ENCODE assay signal across 8 cellular contexts in the genomic region with DNA sequence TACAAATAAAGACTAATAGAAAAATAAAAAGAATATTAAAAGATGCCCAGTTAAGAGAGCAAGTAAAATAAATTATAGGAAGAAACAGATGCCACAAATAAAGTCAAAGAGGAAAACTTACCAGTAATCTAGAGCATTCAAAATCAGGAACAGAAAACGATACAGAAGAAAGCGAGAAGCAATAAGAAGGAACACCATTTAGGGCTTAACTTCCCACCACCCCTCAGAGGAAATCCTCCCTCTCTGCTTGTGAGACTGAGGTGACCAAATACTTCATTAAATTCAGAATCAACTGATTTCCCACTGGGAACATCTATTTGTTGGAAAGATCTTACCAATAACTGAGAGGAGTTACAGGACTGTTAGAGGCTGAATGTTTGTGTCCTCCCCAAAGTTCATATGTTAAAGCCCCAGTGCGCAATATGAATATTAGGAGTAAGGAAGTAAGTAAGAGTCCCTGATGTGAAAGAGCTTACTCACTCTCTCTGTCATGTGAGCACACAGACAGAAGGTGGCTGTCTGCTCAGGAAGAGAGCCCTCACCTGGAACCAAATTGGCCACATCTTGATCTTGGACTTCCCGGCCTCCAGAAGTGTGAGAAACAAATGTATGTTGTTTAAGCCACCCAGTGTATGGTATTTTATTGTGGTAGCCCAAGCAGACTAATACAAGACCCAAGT. TPM values are rescaled to one million over a fixed set of nuclear protein-coding genes. Genes with fewer than 3 reads are reported as not detected.
DNase-seq lines count a peak whose midpoint lies in the region; ATAC-seq, FAIRE-seq and TF ChIP-seq lines count a peak whose summit lies in the region.

No MANE protein-coding gene starts in this region.

- no peak overlapping the region for H3K27ac ChIP-seq in CD4-positive, alpha-beta T cell (ENCODE audit: low read depth, low read length)

- H3K36me3 Mint-ChIP-seq in dendritic cell treated with granulocyte-macrophage colony-stimulating factor and Interleukin-4, amounts not matched to agents 40 ng/mL and 50 ng/mL, for 4 days (ENCODE audit: low read depth), result peaks cover 27% of the 10 kb centered on the region
- H3K36me3 Mint-ChIP-seq in CD4-positive, alpha-beta T cell (ENCODE audit: low read depth), result peaks cover 50% of the 10 kb centered on the region

- POLR2A ChIA-PET in CD4-positive, alpha-beta T cell (lab: Charles Lee), result no interaction called here

- CTCF ChIA-PET in CD4-positive, alpha-beta T cell (lab: Charles Lee), result interaction anchor here (0.8 kb wide), 1 partner anchor 8 kb away, joined by 3 read pairs; no protein-coding TSS in a partner anchor

- no peak for FAIRE-seq in urothelium cell line (lab: Jason Lieb, UNC)

- H3K27me3 Mint-ChIP-seq in dendritic cell treated with granulocyte-macrophage colony-stimulating factor and Interleukin-4, amounts not matched to agents 40 ng/mL and 50 ng/mL, for 4 days, result no peaks in the 10 kb centered on the region
- H3K27me3 Mint-ChIP-seq in CD4-positive, alpha-beta T cell, result no peaks in the 10 kb centered on the region

- H3K36me3 ChIP-seq in HAP-1 (replicated peaks), result peaks cover 14% of the 10 kb centered on the region

- intact Hi-C loops in dendritic cell treated with granulocyte-macrophage colony-stimulating factor and Interleukin-4, amounts not matched to agents 40 ng/mL and 50 ng/mL, for 4 days (cut with micrococcal nuclease), result no loop called here
- intact Hi-C loops in CD4-positive, alpha-beta T cell (cut with DNase I, micrococcal nuclease), result no loop called here

- no peaks in the 10 kb centered on the region for H3K9me3 Mint-ChIP-seq in dendritic cell treated with granulocyte-macrophage colony-stimulating factor and Interleukin-4, amounts not matched to agents 40 ng/mL and 50 ng/mL, for 4 days
- no peaks in the 10 kb centered on the region for H3K9me3 Mint-ChIP-seq in CD4-positive, alpha-beta T cell

- H3K9me3 ChIP-seq in CD4-positive, alpha-beta T cell (ENCODE audit: control insufficient read depth, low read length), result no peaks in the 10 kb centered on the region
- H3K9me3 ChIP-seq in HAP-1, result no peaks in the 10 kb centered on the region

- H3K27me3 ChIP-seq in CD4-positive, alpha-beta T cell (ENCODE audit: control insufficient read depth, insufficient read depth, low read length), result no peaks in the 10 kb centered on the region
- no peaks in the 10 kb centered on the region for H3K27me3 ChIP-seq in HAP-1 (ENCODE audit: low read depth)

- peaks cover 15% of the 10 kb centered on the region for H3K4me1 Mint-ChIP-seq in dendritic cell treated with granulocyte-macrophage colony-stimulating factor and Interleukin-4, amounts not matched to agents 40 ng/mL and 50 ng/mL, for 4 days (ENCODE audit: low read depth)
- H3K4me1 Mint-ChIP-seq in CD4-positive, alpha-beta T cell (ENCODE audit: low read depth), result peaks cover 5% of the 10 kb centered on the region

- ATAC-seq in GM18498 (IDR thresholded peaks at IDR 0.05; ENCODE audit: unreplicated experiment) (peak; percentile 85), GM21367 (IDR thresholded peaks at IDR 0.05; ENCODE audit: unreplicated experiment) (peak; percentile 79), HG03175 (IDR thresholded peaks at IDR 0.05; ENCODE audit: unreplicated experiment) (peak; percentile 52)
- no peak for ATAC-seq in CD4-positive, alpha-beta T cell (ENCODE audit: poor library complexity)

- DNase-seq in NK-92 treated with Interleukin-12 subunit alpha and Interleukin-12 subunit beta, amount 100 ng/mL, for 24 hours (lab: John Stamatoyannopoulos, UW), result no peak
- no peak for DNase-seq in urothelium cell line (ENCODE audit: low spot score)
- no peak for DNase-seq in CD4-positive, alpha-beta T cell
- no peak for DNase-seq in HAP-1 (ENCODE audit: low spot score in 2 of 2)

- H3K4me1 ChIP-seq in HAP-1, result no peaks in the 10 kb centered on the region

- TF ChIP-seq CTCF in CD4-positive, alpha-beta T cell (IDR thresholded peaks at IDR 0.05), result no peak

- H3K27ac Mint-ChIP-seq in dendritic cell treated with granulocyte-macrophage colony-stimulating factor and Interleukin-4, amounts not matched to agents 40 ng/mL and 50 ng/mL, for 4 days, result peak overlapping the region; percentile 86
- no peak overlapping the region for H3K27ac Mint-ChIP-seq in CD4-positive, alpha-beta T cell

- H3K4me3 Mint-ChIP-seq in dendritic cell treated with granulocyte-macrophage colony-stimulating factor and Interleukin-4, amounts not matched to agents 40 ng/mL and 50 ng/mL, for 4 days, result no peak overlapping the region
- no peak overlapping the region for H3K4me3 Mint-ChIP-seq in CD4-positive, alpha-beta T cell

- no peak overlapping the region for H3K4me3 ChIP-seq in HAP-1

- in situ Hi-C loops in HAP-1 (cut with MboI; ENCODE audit: low sequenced_read_pairs), result no loop called here

RNA-seq across cellular contexts. Expression of a gene that starts 19.5 kb away (rescaled TPM):
- total RNA-seq in CD4-positive, alpha-beta T cell, result 10 to 100 TPM; 17.0 to 18.1 TPM
